Comparison of ENCODE assay signal across 13 cellular contexts in the genomic region with DNA sequence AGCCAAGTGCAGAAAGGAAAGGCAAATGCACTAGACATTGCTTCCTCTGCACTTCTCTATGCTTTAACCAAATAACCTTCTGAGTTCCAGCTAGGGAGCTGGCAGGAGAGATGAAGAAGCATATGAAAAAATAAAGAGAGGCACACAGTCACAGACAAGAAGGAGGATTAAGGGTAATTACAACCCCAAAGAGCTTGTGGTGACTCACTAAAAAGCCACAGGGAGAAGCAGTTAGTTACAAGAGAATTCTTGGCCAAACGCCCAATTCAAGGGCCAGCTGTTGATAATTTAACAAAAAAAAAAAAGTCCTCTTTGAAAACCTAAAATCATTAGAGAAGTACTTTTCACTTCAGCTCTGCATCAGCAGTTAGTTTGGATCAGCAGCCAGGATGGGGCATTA.
DNase-seq lines count a peak whose midpoint lies in the region; FAIRE-seq and TF ChIP-seq lines count a peak whose summit lies in the region.
"Had no signal": no experiment of that assay in that cellular context is flagged by ENCODE, and none has a peak within 500 bp of the region (broad histone marks: within the 10 kb centered on the region; RNA-seq: fewer than 3 reads in every experiment).

No MANE protein-coding gene starts in this region.

- H4K20me1 ChIP-seq in fibroblast of lung (ENCODE audit: control insufficient read depth, extremely low read depth, insufficient read depth, low read length): no peaks in the 10 kb centered on the region

- H3K27me3 ChIP-seq in fibroblast of lung (ENCODE audit: control insufficient read depth, insufficient read depth, low read length): no peaks in the 10 kb centered on the region
- H3K27me3 ChIP-seq in CD4-positive, alpha-beta memory T cell (ENCODE audit: insufficient read depth, low read length): no peaks in the 10 kb centered on the region
- H3K27me3 ChIP-seq: dorsolateral prefrontal cortex, right atrium auricular region had no signal

- H3K27ac ChIP-seq in fibroblast of lung (ENCODE audit: insufficient read depth, low read length): no peak overlapping the region
- no peak overlapping the region for H3K27ac ChIP-seq in CD4-positive, alpha-beta memory T cell (ENCODE audit: low read depth, low read length)
- H3K27ac ChIP-seq: dorsolateral prefrontal cortex, right atrium auricular region had no signal

- no peaks in the 10 kb centered on the region for H3K4me1 Mint-ChIP-seq in CD4-positive, alpha-beta memory T cell
- H3K4me1 Mint-ChIP-seq: IgD-negative memory B cell had no signal

- no peaks in the 10 kb centered on the region for H3K79me2 ChIP-seq in fibroblast of lung (ENCODE audit: control insufficient read depth, insufficient read depth, low read length)

- H3K4me2 ChIP-seq in fibroblast of lung (ENCODE audit: extremely low read depth, insufficient read depth, low read length): no peak overlapping the region

- in situ Hi-C loops in ACHN (cut with HindIII; ENCODE audit: low pct_ligation_motif_present, low pct_unique_long_range_greater_than_20kb, low sequenced_read_pairs): no loop called here

- no peak for FAIRE-seq in GM19239 (lab: Jason Lieb, UNC)

- H3K36me3 Mint-ChIP-seq in CD4-positive, alpha-beta memory T cell: no peaks in the 10 kb centered on the region
- H3K36me3 Mint-ChIP-seq: IgD-negative memory B cell had no signal

- H3K9me3 ChIP-seq in fibroblast of lung (ENCODE audit: control insufficient read depth, insufficient read depth, low read depth, low read length): no peaks in the 10 kb centered on the region
- H3K9me3 ChIP-seq in CD4-positive, alpha-beta memory T cell (ENCODE audit: control insufficient read depth in 1 of 2, low read length in 2 of 2): no peaks in the 10 kb centered on the region
- H3K9me3 ChIP-seq: right atrium auricular region had no signal

- H3K9ac ChIP-seq in fibroblast of lung (ENCODE audit: insufficient read depth, low read length): no peak overlapping the region

- POLR2A ChIA-PET in CD4-positive, alpha-beta memory T cell (lab: Charles Lee; ENCODE audit: partially characterized antibody): no interaction called here

- H3K4me1 ChIP-seq in fibroblast of lung (ENCODE audit: control insufficient read depth, extremely low read depth, insufficient read depth, low read length): no peaks in the 10 kb centered on the region
- H3K4me1 ChIP-seq in CD4-positive, alpha-beta memory T cell (ENCODE audit: insufficient read depth, low read length): no peaks in the 10 kb centered on the region
- H3K4me1 ChIP-seq: right atrium auricular region had no signal

- H3K27me3 Mint-ChIP-seq in CD4-positive, alpha-beta memory T cell: no peaks in the 10 kb centered on the region
- H3K27me3 Mint-ChIP-seq: IgD-negative memory B cell had no signal

- DNase-seq in ACHN (peak; percentile 15), HT1080 (ENCODE audit: low read depth) (peak; percentile 85), OCI-M1 (lab: John Stamatoyannopoulos, UW) (peak; percentile 9), fibroblast of lung (ENCODE audit: low read depth in 2 of 2) (peak; percentile 65 to 78), ureter (ENCODE audit: low spot score) (no peak), GM19239 (ENCODE audit: insufficient read length, low spot score) (no peak)
- no peak for DNase-seq in CD4-positive, alpha-beta memory T cell
- DNase-seq in activated CD4-positive, alpha-beta T cell treated with anti-CD3 and anti-CD28 coated beads for 4 hours: no peak
- DNase-seq: activated T-cell treated with anti-CD3 and anti-CD28 coated beads for 4 hours, left colon had no signal

- H3K27ac Mint-ChIP-seq in CD4-positive, alpha-beta memory T cell: no peak overlapping the region
- H3K27ac Mint-ChIP-seq: IgD-negative memory B cell had no signal

- TF ChIP-seq CTCF in fibroblast of lung (conservative IDR thresholded peaks at IDR 0.05 in 1 of 2, IDR thresholded peaks at IDR 0.05 in 1 of 2; ENCODE audit: low read depth in 1 of 2, low read length in 2 of 2): no peak

- H3K36me3 ChIP-seq in fibroblast of lung (ENCODE audit: control insufficient read depth, insufficient read depth, low read length): no peaks in the 10 kb centered on the region
- H3K36me3 ChIP-seq in CD4-positive, alpha-beta memory T cell (ENCODE audit: insufficient read depth, low read length): no peaks in the 10 kb centered on the region
- H3K36me3 ChIP-seq: right atrium auricular region had no signal

- intact Hi-C loops in CD4-positive, alpha-beta memory T cell (cut with micrococcal nuclease): no loop called here

- peaks cover 0 to 11% (median under 1%) of the 10 kb centered on the region in 8 donors for H3K9me3 Mint-ChIP-seq in CD4-positive, alpha-beta memory T cell

- no peak overlapping the region for H3K4me3 Mint-ChIP-seq in CD4-positive, alpha-beta memory T cell
- H3K4me3 Mint-ChIP-seq: IgD-negative memory B cell had no signal

- H3K4me3 ChIP-seq in fibroblast of lung (replicated peaks in 1 of 4; ENCODE audit: control extremely low read depth in 1 of 4, insufficient read depth in 1 of 4, low read depth in 3 of 4, low read length in 4 of 4): no peak overlapping the region
- H3K4me3 ChIP-seq in CD4-positive, alpha-beta memory T cell (ENCODE audit: low read length in 2 of 2): no peak overlapping the region
- H3K4me3 ChIP-seq: dorsolateral prefrontal cortex, right atrium auricular region had no signal

- no peak overlapping the region for H2AFZ ChIP-seq in fibroblast of lung (ENCODE audit: low read length)

- CTCF ChIA-PET in CD4-positive, alpha-beta memory T cell (lab: Charles Lee; ENCODE audit: partially characterized antibody): no interaction called here

Comparison
In these comparisons a context has a peak if more than half of its experiments do, and no peak if none do; other contexts are left out.
1. DNase-seq: peak in ACHN (single experiment), HT1080 (single experiment), OCI-M1 (single experiment) and fibroblast of lung (2 of 2); none in ureter (single experiment), GM19239 (single experiment), CD4-positive, alpha-beta memory T cell (0 of 5) and activated CD4-positive, alpha-beta T cell treated with anti-CD3 and anti-CD28 coated beads for 4 hours (0 of 2).